Comparison of ENCODE assay signal across 1 cellular context in the genomic region with DNA sequence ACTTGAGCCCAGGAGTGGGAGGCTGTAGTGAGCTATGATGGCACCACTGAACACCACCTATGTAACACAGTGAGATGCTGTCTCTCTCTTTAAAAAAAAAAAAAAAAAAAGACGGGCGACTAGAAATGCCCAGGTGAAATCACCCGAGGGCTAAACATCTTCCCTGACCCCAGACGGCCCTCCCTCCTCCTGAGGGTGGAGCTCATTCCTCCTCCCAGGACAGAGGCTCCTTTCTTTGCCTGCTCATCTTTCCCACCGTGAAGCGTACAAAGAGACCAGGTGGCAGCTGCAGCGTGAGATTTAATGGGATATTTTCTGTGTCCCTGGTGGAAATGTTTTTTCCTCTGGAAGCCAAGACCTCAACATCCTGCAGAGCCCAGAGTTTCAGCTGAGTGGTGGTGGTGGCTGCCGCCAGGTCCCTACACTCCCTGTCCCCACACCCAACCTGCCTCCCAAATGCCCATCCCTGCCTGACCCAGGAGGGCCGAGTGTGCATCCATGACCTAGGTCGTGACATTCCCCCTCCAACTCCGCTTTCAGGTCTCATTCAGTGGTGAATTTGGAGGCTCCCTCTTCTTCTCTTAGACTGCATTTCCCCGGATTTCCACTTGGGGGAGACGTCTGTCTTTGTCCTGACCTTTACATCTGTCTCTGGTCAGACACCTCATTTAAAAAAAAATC.
TF ChIP-seq lines count a peak whose summit lies in the region.

No MANE protein-coding gene starts in this region.

TF ChIP-seq in HepG2, 621 proteins besides CTCF, POLR2A, EP300 and RAD21 (continued from another document):
- TF ChIP-seq NFAT5 (CRISPR knock-in tag; IDR thresholded peaks at IDR 0.05) (no peak), DMAP1 (CRISPR knock-in tag; IDR thresholded peaks at IDR 0.05) (no peak), PLRG1 (conservative IDR thresholded peaks at IDR 0.05) (no peak), ZMYM3 (CRISPR knock-in tag; IDR thresholded peaks at IDR 0.05) (no peak), HHEX (CRISPR knock-in tag; IDR thresholded peaks at IDR 0.05) (peak; percentile 18; the same call in 1 of the 2 replicates), ZFP82 (CRISPR knock-in tag; IDR thresholded peaks at IDR 0.05; ENCODE audit: borderline replicate concordance) (no peak), U2AF2 (IDR thresholded peaks at IDR 0.05; ENCODE audit: low read depth, low read length) (no peak), CENPT (CRISPR knock-in tag; IDR thresholded peaks at IDR 0.05; ENCODE audit: low read depth) (no peak), RBM22 (optimal IDR thresholded peaks at IDR 0.05; ENCODE audit: low read length) (no peak), FOXO4 (CRISPR knock-in tag; conservative IDR thresholded peaks at IDR 0.05) (no peak), ZNF607 (CRISPR knock-in tag; IDR thresholded peaks at IDR 0.05; ENCODE audit: borderline replicate concordance) (no peak), CBX1 (IDR thresholded peaks at IDR 0.05; ENCODE audit: low read depth) (no peak), ZFP62 (CRISPR knock-in tag; IDR thresholded peaks at IDR 0.05) (no peak), ZNF891 (CRISPR knock-in tag; IDR thresholded peaks at IDR 0.05) (0 out of 2 replicates have a peak, but pooled peaks have one; percentile 34), ARHGAP35 (CRISPR knock-in tag; IDR thresholded peaks at IDR 0.05; ENCODE audit: borderline replicate concordance) (no peak), TEAD2 (CRISPR knock-in tag; IDR thresholded peaks at IDR 0.05) (0 out of 2 replicates have a peak, but pooled peaks have one; percentile 36), SNAPC4 (CRISPR knock-in tag; IDR thresholded peaks at IDR 0.05) (no peak), RXRB (CRISPR knock-in tag; IDR thresholded peaks at IDR 0.05; ENCODE audit: borderline replicate concordance) (no peak), NCOA1 (CRISPR knock-in tag; IDR thresholded peaks at IDR 0.05) (no peak), PRPF4 (IDR thresholded peaks at IDR 0.05; ENCODE audit: low read depth, low read length, poor library complexity, severe bottlenecking) (no peak), RBM39 (IDR thresholded peaks at IDR 0.05; ENCODE audit: low read depth, low read length, poor library complexity, severe bottlenecking) (no peak), NFYB (CRISPR knock-in tag; IDR thresholded peaks at IDR 0.05) (no peak), YEATS4 (CRISPR knock-in tag; IDR thresholded peaks at IDR 0.05; ENCODE audit: borderline replicate concordance) (no peak), ZNF704 (CRISPR knock-in tag; IDR thresholded peaks at IDR 0.05; ENCODE audit: borderline replicate concordance) (no peak), TEAD3 (CRISPR knock-in tag; optimal IDR thresholded peaks at IDR 0.05; ENCODE audit: borderline replicate concordance) (no peak), BORCS8-MEF2B (CRISPR knock-in tag; IDR thresholded peaks at IDR 0.05) (no peak), SMC3 (IDR thresholded peaks at IDR 0.05; ENCODE audit: low read length) (peak; percentile 86), FOXA1 (IDR thresholded peaks at IDR 0.05) (no peak), FOXA1 (CRISPR knock-in tag; IDR thresholded peaks at IDR 0.05) (no peak), NR1H2 (CRISPR knock-in tag; IDR thresholded peaks at IDR 0.05; ENCODE audit: borderline replicate concordance, low read depth) (no peak)
- TF ChIP-seq, protein P1, sequence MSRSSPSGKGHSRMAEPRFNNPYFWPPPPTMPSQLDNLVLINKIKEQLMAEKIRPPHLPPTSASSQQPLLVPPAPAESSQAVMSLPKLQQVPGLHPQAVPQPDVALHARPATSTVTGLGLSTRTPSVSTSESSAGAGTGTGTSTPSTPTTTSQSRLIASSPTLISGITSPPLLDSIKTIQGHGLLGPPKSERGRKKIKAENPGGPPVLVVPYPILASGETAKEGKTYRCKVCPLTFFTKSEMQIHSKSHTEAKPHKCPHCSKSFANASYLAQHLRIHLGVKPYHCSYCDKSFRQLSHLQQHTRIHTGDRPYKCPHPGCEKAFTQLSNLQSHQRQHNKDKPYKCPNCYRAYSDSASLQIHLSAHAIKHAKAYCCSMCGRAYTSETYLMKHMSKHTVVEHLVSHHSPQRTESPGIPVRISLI (CRISPR knock-in tag; IDR thresholded peaks at IDR 0.05; ENCODE audit: borderline replicate concordance) = peak; percentile 75
